In the genomic region with DNA sequence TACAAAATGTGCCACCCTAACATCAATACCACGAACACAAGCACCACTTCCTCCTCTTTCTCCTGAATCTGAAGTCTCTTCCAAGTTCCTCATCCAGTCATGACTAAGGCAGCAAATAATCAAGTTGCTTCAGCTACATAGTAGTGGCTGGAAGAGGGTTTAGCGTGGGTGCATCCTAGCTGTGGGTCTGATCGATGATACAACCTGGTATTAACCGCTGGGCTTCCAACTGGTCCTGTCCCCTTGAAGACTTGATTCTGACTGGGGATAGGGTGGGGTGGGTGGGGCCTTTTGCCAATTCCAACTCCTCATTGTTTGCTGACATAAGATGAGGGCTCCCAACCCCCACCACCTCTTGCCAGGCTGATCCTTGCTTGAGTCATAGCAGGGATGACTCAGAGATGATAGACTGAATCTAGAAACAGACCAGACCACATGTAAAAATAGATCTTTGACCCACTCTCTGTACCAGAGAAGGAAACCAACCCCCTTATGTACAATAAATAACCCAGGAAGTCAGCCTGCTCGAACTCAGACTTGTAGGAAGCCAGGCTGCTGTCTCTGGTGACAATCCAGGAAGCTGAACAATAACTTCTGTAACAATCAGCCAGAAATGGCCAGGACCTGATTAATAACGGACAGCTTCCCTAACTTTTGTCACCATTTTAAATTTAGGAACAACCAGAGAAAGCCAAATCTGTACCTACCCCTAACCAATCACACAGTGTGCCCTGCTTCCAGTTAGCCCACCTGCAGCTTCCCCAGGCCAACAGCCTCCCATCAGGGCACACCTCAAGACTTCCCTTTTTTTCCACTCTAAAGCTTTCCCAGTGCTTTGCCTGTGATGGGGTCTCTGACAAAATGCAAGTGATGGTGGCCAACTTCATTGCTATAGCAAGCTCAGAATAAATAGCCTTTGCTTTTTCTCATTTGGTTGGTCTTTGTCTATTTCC, we compare ENCODE assay signal across 8 cellular contexts.
DNase-seq lines count a peak whose midpoint lies in the region; ATAC-seq and TF ChIP-seq lines count a peak whose summit lies in the region.

No MANE protein-coding gene starts in this region.

- peaks cover 37% of the 10 kb centered on the region for H3K4me1 Mint-ChIP-seq in T-helper 1 cell treated with Interleukin-12 subunit alpha and Interleukin-12 subunit beta and Interleukin-4 antibody, amounts not matched to agents 30 μg/mL and 1 μg/mL, for 36 hours (ENCODE audit: low read depth)
- H3K4me1 Mint-ChIP-seq in mesothelial cell of epicardium: peaks cover 18% of the 10 kb centered on the region

- DNase-seq in COLO829 (ENCODE audit: low spot score) (peak; percentile 96), colonic mucosa (peak; percentile 75), omental fat pad (ENCODE audit: low spot score) (peak; percentile 58), mesothelial cell of epicardium (ENCODE audit: low spot score in 2 of 2, unreplicated experiment in 2 of 2) (no peak)
- DNase-seq in central memory CD4-positive, alpha-beta T cell: no peak

- peaks cover 15% of the 10 kb centered on the region for H3K9me3 Mint-ChIP-seq in T-helper 1 cell treated with Interleukin-12 subunit alpha and Interleukin-12 subunit beta and Interleukin-4 antibody, amounts not matched to agents 30 μg/mL and 1 μg/mL, for 36 hours
- no peaks in the 10 kb centered on the region for H3K9me3 Mint-ChIP-seq in mesothelial cell of epicardium

- H3K27me3 ChIP-seq in colonic mucosa: no peaks in the 10 kb centered on the region

- no peak overlapping the region for H3K4me3 Mint-ChIP-seq in T-helper 1 cell treated with Interleukin-12 subunit alpha and Interleukin-12 subunit beta and Interleukin-4 antibody, amounts not matched to agents 30 μg/mL and 1 μg/mL, for 36 hours
- no peak overlapping the region for H3K4me3 Mint-ChIP-seq in mesothelial cell of epicardium

- H3K27me3 Mint-ChIP-seq in T-helper 1 cell treated with Interleukin-12 subunit alpha and Interleukin-12 subunit beta and Interleukin-4 antibody, amounts not matched to agents 30 μg/mL and 1 μg/mL, for 36 hours (ENCODE audit: low read depth): peaks cover 4% of the 10 kb centered on the region
- H3K27me3 Mint-ChIP-seq in mesothelial cell of epicardium (ENCODE audit: low read depth): peaks cover 2% of the 10 kb centered on the region

- no peak overlapping the region for H3K4me3 ChIP-seq in colonic mucosa

- TF ChIP-seq CTCF in colonic mucosa (IDR thresholded peaks at IDR 0.05) (no peak), omental fat pad (IDR thresholded peaks at IDR 0.05) (no peak), mesothelial cell of epicardium (IDR thresholded peaks at IDR 0.05; ENCODE audit: unreplicated experiment) (no peak)

- H3K9ac ChIP-seq in colonic mucosa (ENCODE audit: low read depth in 2 of 2, low read length in 2 of 2): no peak overlapping the region

- H3K9me3 ChIP-seq in colonic mucosa: no peaks in the 10 kb centered on the region

- peak overlapping the region; percentile 60 for H3K27ac ChIP-seq in colonic mucosa

- intact Hi-C loops in colonic mucosa (cut with DNase I): loop anchor here (5.0 kb wide), 2 partner anchors 200 to 595 kb away; partner anchors contain the start of gene MAN1A1

- peaks cover 8% of the 10 kb centered on the region for H3K36me3 Mint-ChIP-seq in T-helper 1 cell treated with Interleukin-12 subunit alpha and Interleukin-12 subunit beta and Interleukin-4 antibody, amounts not matched to agents 30 μg/mL and 1 μg/mL, for 36 hours (ENCODE audit: low read depth)
- no peaks in the 10 kb centered on the region for H3K36me3 Mint-ChIP-seq in mesothelial cell of epicardium

- ATAC-seq in GM19438 (IDR thresholded peaks at IDR 0.05; ENCODE audit: low read depth, unreplicated experiment) (peak; percentile 93), HG03442 (IDR thresholded peaks at IDR 0.05; ENCODE audit: unreplicated experiment) (peak; percentile 99), omental fat pad (ENCODE audit: low FRiP score) (peak; percentile 79)

- H3K4me1 ChIP-seq in colonic mucosa: peaks cover 6% of the 10 kb centered on the region

- H3K27ac Mint-ChIP-seq in T-helper 1 cell treated with Interleukin-12 subunit alpha and Interleukin-12 subunit beta and Interleukin-4 antibody, amounts not matched to agents 30 μg/mL and 1 μg/mL, for 36 hours: peak overlapping the region; percentile 42
- no peak overlapping the region for H3K27ac Mint-ChIP-seq in mesothelial cell of epicardium

- no peaks in the 10 kb centered on the region for H3K36me3 ChIP-seq in colonic mucosa

Comparison
In these comparisons a context has a peak if more than half of its experiments do, and no peak if none do; other contexts are left out.
1. DNase-seq: peak in COLO829 (single experiment), colonic mucosa (single experiment) and omental fat pad (single experiment); none in mesothelial cell of epicardium (0 of 2) and central memory CD4-positive, alpha-beta T cell (single experiment).
2. Peak in every context shown above with its lines, with median percentiles within 50 percentile points of each other: ATAC-seq.